ENCODE assay signal across 8 cellular contexts in the genomic region with DNA sequence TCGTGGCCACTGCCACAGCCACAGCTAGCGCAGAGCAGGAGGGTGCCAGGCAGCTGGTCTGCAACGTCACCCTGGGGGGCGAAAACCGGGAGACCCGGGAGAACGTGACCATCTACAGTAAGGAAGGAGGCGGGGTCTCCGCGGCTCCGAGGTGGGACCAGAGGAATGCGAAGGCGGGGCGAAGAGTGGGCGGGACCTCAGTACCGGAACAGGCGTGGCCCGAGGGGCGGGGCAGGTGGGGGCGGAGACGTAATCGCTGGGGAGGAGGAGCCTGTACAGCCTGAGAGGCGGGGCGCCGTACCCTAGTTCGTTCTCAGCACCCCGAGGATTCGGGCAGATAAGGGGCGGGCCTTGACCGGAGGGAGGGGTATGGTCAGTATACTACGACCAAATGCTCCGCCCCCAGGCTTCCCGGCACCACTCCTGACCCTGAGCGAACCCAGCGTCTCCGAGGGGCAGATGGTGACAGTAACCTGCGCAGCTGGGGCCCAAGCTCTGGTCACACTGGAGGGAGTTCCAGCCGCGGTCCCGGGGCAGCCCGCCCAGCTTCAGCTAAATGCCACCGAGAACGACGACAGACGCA. TPM values are rescaled to one million over a fixed set of nuclear protein-coding genes. Genes with fewer than 3 reads are reported as not detected.
DNase-seq lines count a peak whose midpoint lies in the region; ATAC-seq and TF ChIP-seq lines count a peak whose summit lies in the region.

No MANE protein-coding gene starts in this region.

- no peaks in the 10 kb centered on the region for H3K36me3 Mint-ChIP-seq in activated naive CD8-positive, alpha-beta T cell treated with anti-CD3 and anti-CD28 coated beads, Interleukin-2, amount 50 U/mL, for 24 hours (ENCODE audit: low read depth)

- peak overlapping the region; percentile 61; the same call in 1 of the 2 replicates for H2AFZ ChIP-seq in SK-N-SH (ENCODE audit: low read depth)

- peaks cover 0 to 39% of the 10 kb centered on the region in 2 experiments; a peak in 1 of 4 replicates for H3K4me1 ChIP-seq in SK-N-SH (ENCODE audit: control insufficient read depth in 1 of 2, insufficient read depth in 2 of 2, low read depth in 1 of 2, low read length in 1 of 2)

- no peak overlapping the region for H3K27ac ChIP-seq in SK-N-SH (ENCODE audit: low read depth in 2 of 2, low read length in 1 of 2)

- no peaks in the 10 kb centered on the region for H3K9me3 Mint-ChIP-seq in activated naive CD8-positive, alpha-beta T cell treated with anti-CD3 and anti-CD28 coated beads, Interleukin-2, amount 50 U/mL, for 24 hours

- peaks cover 63% of the 10 kb centered on the region for H3K4me1 Mint-ChIP-seq in activated naive CD8-positive, alpha-beta T cell treated with anti-CD3 and anti-CD28 coated beads, Interleukin-2, amount 50 U/mL, for 24 hours

- 1% methylated on average over 11 of the region's 45 CpGs for WGBS in SK-N-SH (ENCODE audit: low lambda C conversion rate)

- H3K79me2 ChIP-seq in SK-N-SH (ENCODE audit: insufficient read depth), result no peaks in the 10 kb centered on the region

- H3K9me3 ChIP-seq in SK-N-SH, result no peaks in the 10 kb centered on the region

- CTCF ChIA-PET in SK-N-SH (lab: Yijun Ruan, JAX), result interaction anchor here (1.0 to 2.9 kb wide), 8 partner anchors 22 to 153 kb away, joined by 3 to 21 read pairs (median 5); a partner anchor contains a TSS

- peak overlapping the region; percentile 98 for H3K4me2 ChIP-seq in SK-N-SH

- TF ChIP-seq EP300 in SK-N-SH (IDR thresholded peaks at IDR 0.05; ENCODE audit: borderline replicate concordance in 1 of 2, low read depth in 1 of 2, low read length in 1 of 2), result no peak

- no peak overlapping the region for H3K27ac Mint-ChIP-seq in activated naive CD8-positive, alpha-beta T cell treated with anti-CD3 and anti-CD28 coated beads, Interleukin-2, amount 50 U/mL, for 24 hours

- DNase-seq in SK-N-SH (peak; percentile 92), left ventricle myocardium superior (peak; percentile 85), retina (peak; percentile 71), SW 1271 (lab: John Stamatoyannopoulos, UW) (no peak), NK-92 (lab: John Stamatoyannopoulos, UW; ENCODE audit: unreplicated experiment) (no peak)
- DNase-seq in activated naive CD8-positive, alpha-beta T cell treated with anti-CD3 and anti-CD28 coated beads, Interleukin-2, amount 50 U/mL, for 24 hours, result peak; percentile 86

- peak overlapping the region; percentile 74 for H3K4me3 Mint-ChIP-seq in activated naive CD8-positive, alpha-beta T cell treated with anti-CD3 and anti-CD28 coated beads, Interleukin-2, amount 50 U/mL, for 24 hours

- TF ChIP-seq RAD21 in SK-N-SH (IDR thresholded peaks at IDR 0.05; ENCODE audit: low read length), result no peak

- no peaks in the 10 kb centered on the region for H3K9me2 ChIP-seq in SK-N-SH

- H3F3A ChIP-seq in SK-N-SH (replicated peaks; ENCODE audit: insufficient read depth), result peaks cover 3% of the 10 kb centered on the region

- TF ChIP-seq CTCF in SK-N-SH (IDR thresholded peaks at IDR 0.05), result no peak

- H4K20me1 ChIP-seq in SK-N-SH (ENCODE audit: insufficient read depth), result no peaks in the 10 kb centered on the region

- no peaks in the 10 kb centered on the region; the same call in 1 of the 2 replicates for H3K27me3 ChIP-seq in SK-N-SH (ENCODE audit: insufficient read depth)

- no peaks in the 10 kb centered on the region for H3K36me3 ChIP-seq in SK-N-SH (replicated peaks in 1 of 2; ENCODE audit: control insufficient read depth in 1 of 2, insufficient read depth in 2 of 2, low read length in 1 of 2)

- POLR2A ChIA-PET in SK-N-SH (lab: Yijun Ruan, JAX), result interaction anchor here (1.1 kb wide), 1 partner anchor 9 kb away, joined by 3 read pairs; no protein-coding TSS in a partner anchor

- H3K9ac ChIP-seq in SK-N-SH, result no peak overlapping the region

- intact Hi-C loops in left ventricle myocardium superior (cut with micrococcal nuclease), result no loop called here

- peak overlapping the region; percentile 45 to 77 for H3K4me3 ChIP-seq in SK-N-SH (ENCODE audit: low read depth in 2 of 2, low read length in 1 of 2)

- ATAC-seq in GM18498 (IDR thresholded peaks at IDR 0.05; ENCODE audit: unreplicated experiment) (peak; percentile 44), HG03354 (IDR thresholded peaks at IDR 0.05; ENCODE audit: poor library complexity, severe bottlenecking, unreplicated experiment) (peak; percentile 49), left ventricle myocardium superior (peak; percentile 70)
- ATAC-seq in activated naive CD8-positive, alpha-beta T cell treated with anti-CD3 and anti-CD28 coated beads, Interleukin-2, amount 50 U/mL, for 24 hours, result peak; percentile 42

- peaks cover 71% of the 10 kb centered on the region for H3K27me3 Mint-ChIP-seq in activated naive CD8-positive, alpha-beta T cell treated with anti-CD3 and anti-CD28 coated beads, Interleukin-2, amount 50 U/mL, for 24 hours

TF ChIP-seq in SK-N-SH, 30 proteins besides CTCF, POLR2A, EP300 and RAD21:
- TF ChIP-seq FOSL2 (IDR thresholded peaks at IDR 0.05; ENCODE audit: borderline replicate concordance, low read depth), result no peak
- TF ChIP-seq ELF1 (IDR thresholded peaks at IDR 0.05), result no peak
- no peak for TF ChIP-seq GATA2 (CRISPR knock-in tag; IDR thresholded peaks at IDR 0.05)
- no peak for TF ChIP-seq RXRA (IDR thresholded peaks at IDR 0.05; ENCODE audit: borderline replicate concordance, low read depth)
- TF ChIP-seq, protein P1, sequence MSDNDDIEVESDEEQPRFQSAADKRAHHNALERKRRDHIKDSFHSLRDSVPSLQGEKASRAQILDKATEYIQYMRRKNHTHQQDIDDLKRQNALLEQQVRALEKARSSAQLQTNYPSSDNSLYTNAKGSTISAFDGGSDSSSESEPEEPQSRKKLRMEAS (IDR thresholded peaks at IDR 0.05; ENCODE audit: low read depth), result no peak
- no peak for TF ChIP-seq CHD2 (IDR thresholded peaks at IDR 0.05; ENCODE audit: low read length, partially characterized antibody)
- no peak for TF ChIP-seq EZH2phosphoT487 (IDR thresholded peaks at IDR 0.05; ENCODE audit: borderline replicate concordance, low read depth)
- TF ChIP-seq SMC3 (IDR thresholded peaks at IDR 0.05; ENCODE audit: low read depth, low read length), result no peak
- TF ChIP-seq TEAD4 (IDR thresholded peaks at IDR 0.05; ENCODE audit: borderline replicate concordance, insufficient read depth), result no peak
- TF ChIP-seq JUND (IDR thresholded peaks at IDR 0.05), result no peak
- TF ChIP-seq, protein P2, sequence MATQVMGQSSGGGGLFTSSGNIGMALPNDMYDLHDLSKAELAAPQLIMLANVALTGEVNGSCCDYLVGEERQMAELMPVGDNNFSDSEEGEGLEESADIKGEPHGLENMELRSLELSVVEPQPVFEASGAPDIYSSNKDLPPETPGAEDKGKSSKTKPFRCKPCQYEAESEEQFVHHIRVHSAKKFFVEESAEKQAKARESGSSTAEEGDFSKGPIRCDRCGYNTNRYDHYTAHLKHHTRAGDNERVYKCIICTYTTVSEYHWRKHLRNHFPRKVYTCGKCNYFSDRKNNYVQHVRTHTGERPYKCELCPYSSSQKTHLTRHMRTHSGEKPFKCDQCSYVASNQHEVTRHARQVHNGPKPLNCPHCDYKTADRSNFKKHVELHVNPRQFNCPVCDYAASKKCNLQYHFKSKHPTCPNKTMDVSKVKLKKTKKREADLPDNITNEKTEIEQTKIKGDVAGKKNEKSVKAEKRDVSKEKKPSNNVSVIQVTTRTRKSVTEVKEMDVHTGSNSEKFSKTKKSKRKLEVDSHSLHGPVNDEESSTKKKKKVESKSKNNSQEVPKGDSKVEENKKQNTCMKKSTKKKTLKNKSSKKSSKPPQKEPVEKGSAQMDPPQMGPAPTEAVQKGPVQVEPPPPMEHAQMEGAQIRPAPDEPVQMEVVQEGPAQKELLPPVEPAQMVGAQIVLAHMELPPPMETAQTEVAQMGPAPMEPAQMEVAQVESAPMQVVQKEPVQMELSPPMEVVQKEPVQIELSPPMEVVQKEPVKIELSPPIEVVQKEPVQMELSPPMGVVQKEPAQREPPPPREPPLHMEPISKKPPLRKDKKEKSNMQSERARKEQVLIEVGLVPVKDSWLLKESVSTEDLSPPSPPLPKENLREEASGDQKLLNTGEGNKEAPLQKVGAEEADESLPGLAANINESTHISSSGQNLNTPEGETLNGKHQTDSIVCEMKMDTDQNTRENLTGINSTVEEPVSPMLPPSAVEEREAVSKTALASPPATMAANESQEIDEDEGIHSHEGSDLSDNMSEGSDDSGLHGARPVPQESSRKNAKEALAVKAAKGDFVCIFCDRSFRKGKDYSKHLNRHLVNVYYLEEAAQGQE (IDR thresholded peaks at IDR 0.05; ENCODE audit: low read depth, low read length), result no peak
- no peak for TF ChIP-seq FOXM1 (IDR thresholded peaks at IDR 0.05; ENCODE audit: low read depth)
- no peak for TF ChIP-seq RCOR1 (IDR thresholded peaks at IDR 0.05; ENCODE audit: low read length)

RNA-seq across cellular contexts. Expression of a gene that starts 2.5 kb away (rescaled TPM):
- polyA plus RNA-seq in SK-N-SH (2012; rRNA removed), result 4.9 and 5.2 TPM in 2 replicates
- polyA plus RNA-seq in SK-N-SH (2012; cell fraction: cytosol; rRNA removed), result 0.95 and 2.6 TPM in 2 replicates
- 24.1 and 29.7 TPM in 2 replicates for polyA plus RNA-seq in SK-N-SH (2012; cell fraction: nucleus; rRNA removed)
- total RNA-seq in left ventricle myocardium superior, result 0.32 TPM

RNA-seq across cellular contexts. Expression of a gene that starts 5.5 kb away (rescaled TPM):
- 0.05 TPM in 2 replicates for polyA plus RNA-seq in SK-N-SH (2012; rRNA removed)
- polyA plus RNA-seq in SK-N-SH (2012; cell fraction: cytosol; rRNA removed), result 0.03 and 0.05 TPM in 2 replicates
- polyA plus RNA-seq in SK-N-SH (2012; cell fraction: nucleus; rRNA removed), result 0.11 and 0.20 TPM in 2 replicates
- 0.52 TPM for total RNA-seq in left ventricle myocardium superior

RNA-seq across cellular contexts. Expression of a gene that starts 17.3 kb away (rescaled TPM):
- polyA plus RNA-seq in SK-N-SH (2012; rRNA removed), result 1.8 and 2.1 TPM in 2 replicates
- 0.59 and 0.92 TPM in 2 replicates for polyA plus RNA-seq in SK-N-SH (2012; cell fraction: cytosol; rRNA removed)
- polyA plus RNA-seq in SK-N-SH (2012; cell fraction: nucleus; rRNA removed), result 15.4 and 19.0 TPM in 2 replicates
- 0.87 TPM for total RNA-seq in left ventricle myocardium superior

RNA-seq across cellular contexts. Expression of a gene that starts 21.4 kb away (rescaled TPM):
- polyA plus RNA-seq in SK-N-SH (2012; rRNA removed), result 14.5 and 14.8 TPM in 2 replicates
- polyA plus RNA-seq in SK-N-SH (2012; cell fraction: cytosol; rRNA removed), result 7.0 and 9.5 TPM in 2 replicates
- 27.0 and 35.4 TPM in 2 replicates for polyA plus RNA-seq in SK-N-SH (2012; cell fraction: nucleus; rRNA removed)
- 7.3 TPM for total RNA-seq in left ventricle myocardium superior

RNA-seq across cellular contexts. Expression of a gene that starts 23.5 kb away (rescaled TPM):
- 45.8 TPM in 2 replicates for polyA plus RNA-seq in SK-N-SH (2012; rRNA removed)
- 24.1 and 32.4 TPM in 2 replicates for polyA plus RNA-seq in SK-N-SH (2012; cell fraction: cytosol; rRNA removed)
- polyA plus RNA-seq in SK-N-SH (2012; cell fraction: nucleus; rRNA removed), result 44.3 and 76.3 TPM in 2 replicates
- total RNA-seq in left ventricle myocardium superior, result 18.2 TPM

Comparison
In these comparisons a context has a peak if more than half of its experiments do, and no peak if none do; other contexts are left out.
1. DNase-seq: peak in SK-N-SH (single experiment), activated naive CD8-positive, alpha-beta T cell treated with anti-CD3 and anti-CD28 coated beads, Interleukin-2, amount 50 U/mL, for 24 hours (single experiment), left ventricle myocardium superior (single experiment) and retina (single experiment); none in SW 1271 (0 of 2) and NK-92 (single experiment).
2. Peak in every context shown above with its lines, with median percentiles within 50 percentile points of each other: ATAC-seq.